In the genomic region with DNA sequence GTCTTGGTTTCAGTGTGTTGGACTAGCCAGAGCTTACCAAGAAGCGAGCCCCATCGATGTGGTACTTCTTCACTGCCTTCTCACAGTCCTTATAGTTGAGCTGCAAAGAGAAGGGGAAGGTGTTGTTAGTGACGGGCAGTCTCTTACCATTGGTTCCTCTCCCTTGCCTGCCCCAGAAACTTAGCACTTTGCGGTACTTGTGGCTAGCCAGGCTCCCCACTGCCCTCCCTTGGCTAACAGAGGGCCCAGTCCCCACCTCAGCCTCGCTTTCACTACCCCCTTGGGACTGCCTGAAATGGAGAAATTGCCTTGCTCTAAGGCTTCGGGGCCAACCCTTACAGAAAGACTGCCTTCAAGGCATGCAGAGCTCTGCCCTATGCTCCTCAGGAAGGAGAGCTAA, we compare ENCODE assay signal across 8 cellular contexts. TPM values are rescaled to one million over a fixed set of nuclear protein-coding genes. Genes with fewer than 3 reads are reported as not detected.
DNase-seq lines count a peak whose midpoint lies in the region; ATAC-seq lines count a peak whose summit lies in the region.

No MANE protein-coding gene starts in this region.

- intact Hi-C loops in head of caudate nucleus (cut with DNase I), result no loop called here

- peak; percentile 91 for DNase-seq in NK-92 treated with Interleukin-12 subunit alpha and Interleukin-12 subunit beta, amount 100 ng/mL, for 24 hours (lab: John Stamatoyannopoulos, UW)
- DNase-seq in NK-92 (lab: John Stamatoyannopoulos, UW; ENCODE audit: unreplicated experiment) (no peak), NOMO-1 treated with DMSO at 0.1 percent for 48 hours (lab: John Stamatoyannopoulos, UW; ENCODE audit: unreplicated experiment) (peak; percentile 99), head of caudate nucleus (peak in 31 of 42 donors; percentile 21 to 75 (median 48)), NCI-H2107 (lab: John Stamatoyannopoulos, UW) (no peak), HT-29 (ENCODE audit: low spot score) (no peak), NCI-H2196 (lab: John Stamatoyannopoulos, UW; ENCODE audit: unreplicated experiment) (no peak)

- peak; percentile 70 for ATAC-seq in HG02642 (IDR thresholded peaks at IDR 0.05; ENCODE audit: poor library complexity, unreplicated experiment)

RNA-seq across cellular contexts. Expression of a gene that starts 4.3 kb away (rescaled TPM):
- not detected in 2 replicates for total RNA-seq in HT-29 (2014; rRNA removed; shearing (Covaris generic))

Comparison
In these comparisons a context has a peak if more than half of its experiments do, and no peak if none do; other contexts are left out.
1. DNase-seq: peak in NK-92 treated with Interleukin-12 subunit alpha and Interleukin-12 subunit beta, amount 100 ng/mL, for 24 hours (single experiment), NOMO-1 treated with DMSO at 0.1 percent for 48 hours (single experiment) and head of caudate nucleus (31 of 42); none in NK-92 (single experiment), NCI-H2107 (single experiment), HT-29 (single experiment) and NCI-H2196 (single experiment).